ENCODE assay signal across 8 cellular contexts in the genomic region with DNA sequence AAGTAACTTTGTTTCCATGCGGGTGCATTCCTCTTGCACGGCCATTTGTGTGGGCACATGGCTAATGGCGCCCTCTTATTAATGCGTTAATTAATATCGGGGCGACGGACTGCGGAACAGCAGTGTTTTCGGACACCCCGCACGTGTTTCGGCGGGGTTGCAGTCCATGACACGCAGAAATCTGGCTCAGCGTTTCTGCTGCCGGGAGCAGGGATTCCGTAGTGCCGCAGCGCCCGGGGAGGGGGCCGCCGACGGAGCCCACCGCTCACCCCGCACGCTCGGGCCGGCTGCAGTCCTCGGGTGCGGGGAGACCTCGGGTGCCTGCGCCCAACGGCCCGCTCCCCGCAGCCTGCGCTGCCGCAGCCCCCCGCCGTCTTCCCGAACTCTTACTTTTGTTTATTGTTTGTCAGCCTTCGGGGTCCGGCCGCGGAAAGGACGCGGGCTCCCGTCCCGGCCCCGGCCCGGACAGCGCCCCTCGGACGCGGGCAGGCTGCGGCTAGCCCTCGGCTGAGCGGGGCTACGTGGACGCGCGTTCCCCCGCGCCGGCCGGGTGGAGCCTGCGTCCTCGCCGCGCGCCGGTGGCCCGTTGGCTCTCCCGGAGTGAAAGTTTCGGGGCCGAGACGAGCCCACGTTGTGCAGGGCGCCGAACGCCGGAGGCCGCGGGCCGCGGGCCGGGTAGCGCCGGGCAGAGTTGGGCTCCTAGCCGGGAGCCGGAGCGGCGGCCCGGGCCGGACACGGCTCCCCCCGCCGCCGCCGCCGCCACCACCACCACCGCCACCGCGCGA. TPM values are rescaled to one million over a fixed set of nuclear protein-coding genes. Genes with fewer than 3 reads are reported as not detected.
DNase-seq lines count a peak whose midpoint lies in the region; ATAC-seq, FAIRE-seq and TF ChIP-seq lines count a peak whose summit lies in the region.

No MANE protein-coding gene starts in this region.

- peak overlapping the region; percentile 79 for H3K9ac ChIP-seq in SK-N-SH
- peak overlapping the region; percentile 92 for H3K9ac ChIP-seq in keratinocyte (ENCODE audit: control insufficient read depth, extremely low read depth, insufficient read depth, low read length)
- peak overlapping the region; percentile 56 for H3K9ac ChIP-seq in smooth muscle cell (ENCODE audit: low read depth)

- TF ChIP-seq RAD21 in SK-N-SH (IDR thresholded peaks at IDR 0.05; ENCODE audit: low read length) = no peak

- DNase-seq in GM13977 (ENCODE audit: low spot score) = peak; percentile 41
- peak; percentile 81 for DNase-seq in SK-N-SH
- peak in 1 of 2 donors; percentile 19 for DNase-seq in cardiac fibroblast (ENCODE audit: low read depth in 2 of 2)
- no peak for DNase-seq in keratinocyte (ENCODE audit: low read depth, low spot score)
- no peak for DNase-seq in smooth muscle cell (lab: John Stamatoyannopoulos, UW; ENCODE audit: unreplicated experiment)
- DNase-seq in NCI-H1930 (lab: John Stamatoyannopoulos, UW) = no peak

- H3K27ac ChIP-seq in SK-N-SH (ENCODE audit: low read depth in 2 of 2, low read length in 1 of 2) (peak overlapping the region; percentile 29 to 91; a peak in 3 of 4 replicates), keratinocyte (ENCODE audit: control insufficient read depth, insufficient read depth, low read length) (peak overlapping the region; percentile 86), smooth muscle cell (ENCODE audit: low read depth) (no peak overlapping the region)

- H3K4me3 ChIP-seq in SK-N-SH (ENCODE audit: low read depth in 2 of 2, low read length in 1 of 2) (peak overlapping the region; percentile 72 to 91), cardiac fibroblast (replicated peaks in 1 of 2; ENCODE audit: low read depth in 2 of 2, low read length in 2 of 2) (peak overlapping the region; percentile 81 to 85), keratinocyte (ENCODE audit: control insufficient read depth in 2 of 3, extremely low read depth in 1 of 3, insufficient read depth in 2 of 3, low read depth in 1 of 3, low read length in 3 of 3) (peak overlapping the region; percentile 79 to 91 (median 84)), smooth muscle cell (peak overlapping the region; percentile 85)

- CTCF ChIA-PET in SK-N-SH (lab: Yijun Ruan, JAX) = interaction anchor here (2.0 kb wide), 1 partner anchor 1112 kb away, joined by 5 read pairs; no protein-coding TSS in a partner anchor

- H3K36me3 ChIP-seq in SK-N-SH (replicated peaks in 1 of 2; ENCODE audit: control insufficient read depth in 1 of 2, insufficient read depth in 2 of 2, low read length in 1 of 2) (peaks cover 3 to 4% of the 10 kb centered on the region in 2 experiments), keratinocyte (ENCODE audit: control insufficient read depth in 2 of 2, extremely low read depth in 1 of 2, insufficient read depth in 2 of 2, low read length in 2 of 2) (no peaks in the 10 kb centered on the region), smooth muscle cell (ENCODE audit: low read depth) (no peaks in the 10 kb centered on the region)

- no peaks in the 10 kb centered on the region for H3K9me1 ChIP-seq in keratinocyte (ENCODE audit: control insufficient read depth, extremely low read depth, insufficient read depth, low read length)

- POLR2A ChIA-PET in SK-N-SH (lab: Yijun Ruan, JAX) = no interaction called here

- H3K4me1 ChIP-seq in SK-N-SH (ENCODE audit: control insufficient read depth in 1 of 2, insufficient read depth in 2 of 2, low read depth in 1 of 2, low read length in 1 of 2) (peaks cover 36 to 37% of the 10 kb centered on the region in 2 experiments), keratinocyte (ENCODE audit: control insufficient read depth, extremely low read depth, insufficient read depth, low read length) (peaks cover 44% of the 10 kb centered on the region), smooth muscle cell (ENCODE audit: low read depth) (peaks cover 31% of the 10 kb centered on the region)

- dilution Hi-C loops in keratinocyte (cut with MboI; ENCODE audit: extremely low pct_ligation_motif_present, low sequenced_read_pairs) = no loop called here

- no peaks in the 10 kb centered on the region for H3K27me3 ChIP-seq in SK-N-SH (ENCODE audit: insufficient read depth)
- H3K27me3 ChIP-seq in keratinocyte (ENCODE audit: control insufficient read depth, extremely low read depth, insufficient read depth, low read length) = no peaks in the 10 kb centered on the region
- H3K27me3 ChIP-seq in smooth muscle cell (ENCODE audit: low read depth) = peaks cover 4% of the 10 kb centered on the region

- peak overlapping the region; percentile 73 for H3K4me2 ChIP-seq in SK-N-SH
- peak overlapping the region; percentile 93 for H3K4me2 ChIP-seq in keratinocyte (ENCODE audit: control insufficient read depth, extremely low read depth, insufficient read depth, low read depth, low read length)
- H3K4me2 ChIP-seq in smooth muscle cell = peak overlapping the region; percentile 94

- H4K20me1 ChIP-seq in SK-N-SH (ENCODE audit: insufficient read depth) (no peaks in the 10 kb centered on the region), keratinocyte (ENCODE audit: control insufficient read depth, extremely low read depth, insufficient read depth, low read length) (no peaks in the 10 kb centered on the region), smooth muscle cell (ENCODE audit: low read depth) (no peaks in the 10 kb centered on the region)

- H3K9me3 ChIP-seq in SK-N-SH = no peaks in the 10 kb centered on the region
- H3K9me3 ChIP-seq in keratinocyte (ENCODE audit: control insufficient read depth, low read depth, low read length) = no peaks in the 10 kb centered on the region
- no peaks in the 10 kb centered on the region for H3K9me3 ChIP-seq in smooth muscle cell (replicated peaks; ENCODE audit: low read depth)

- ATAC-seq in GM21515 (IDR thresholded peaks at IDR 0.05; ENCODE audit: unreplicated experiment) (no peak), GM21786 (IDR thresholded peaks at IDR 0.05; ENCODE audit: unreplicated experiment) (no peak)

- in situ Hi-C loops in GM13977 (cut with MboI; ENCODE audit: low pct_unique_long_range_greater_than_20kb, low sequenced_read_pairs, unreplicated experiment) = no loop called here

- H3K79me2 ChIP-seq in SK-N-SH (ENCODE audit: insufficient read depth) = peaks cover 38% of the 10 kb centered on the region
- peaks cover 47% of the 10 kb centered on the region for H3K79me2 ChIP-seq in keratinocyte (ENCODE audit: control insufficient read depth, insufficient read depth, low read length)
- H3K79me2 ChIP-seq in smooth muscle cell (ENCODE audit: low read depth) = peaks cover 30% of the 10 kb centered on the region

- WGBS in SK-N-SH (ENCODE audit: low lambda C conversion rate) = under 1% methylated on average over 25 of the region's 104 CpGs
- WGBS in smooth muscle cell (ENCODE audit: low lambda C conversion rate) = 1% methylated on average over 79 of the region's 104 CpGs

- no peak for FAIRE-seq in keratinocyte (lab: Jason Lieb, UNC)

- H2AFZ ChIP-seq in SK-N-SH (ENCODE audit: low read depth) (peak overlapping the region; percentile 79), keratinocyte (ENCODE audit: control insufficient read depth, low read length) (peak overlapping the region; percentile 60), smooth muscle cell (ENCODE audit: low read depth) (peak overlapping the region; percentile 96)

- TF ChIP-seq EP300 in SK-N-SH (IDR thresholded peaks at IDR 0.05; ENCODE audit: borderline replicate concordance in 1 of 2, low read depth in 1 of 2, low read length in 1 of 2) = no peak

- no peak for TF ChIP-seq CTCF in GM13977 (IDR thresholded peaks at IDR 0.05; ENCODE audit: extremely low read depth, insufficient read depth, missing control alignments)
- no peak for TF ChIP-seq CTCF in SK-N-SH (IDR thresholded peaks at IDR 0.05)
- no peak for TF ChIP-seq CTCF in cardiac fibroblast (IDR thresholded peaks at IDR 0.05; ENCODE audit: low read depth, low read length)
- TF ChIP-seq CTCF in keratinocyte (optimal IDR thresholded peaks at IDR 0.05 in 1 of 3, IDR thresholded peaks at IDR 0.05 in 1 of 3, conservative IDR thresholded peaks at IDR 0.05 in 1 of 3; ENCODE audit: extremely low read depth in 1 of 3, insufficient read depth in 2 of 3, low read length in 3 of 3) = no peak
- TF ChIP-seq CTCF in smooth muscle cell (IDR thresholded peaks at IDR 0.05; ENCODE audit: borderline replicate concordance, insufficient read depth, poor library complexity, severe bottlenecking) = no peak

- peaks cover 37% of the 10 kb centered on the region for H3F3A ChIP-seq in SK-N-SH (replicated peaks; ENCODE audit: insufficient read depth)
- peaks cover 30% of the 10 kb centered on the region for H3F3A ChIP-seq in smooth muscle cell (ENCODE audit: low read depth)

- H3K9me2 ChIP-seq in SK-N-SH = no peaks in the 10 kb centered on the region

TF ChIP-seq in SK-N-SH, 30 proteins besides CTCF, POLR2A, EP300 and RAD21 (continues in another document):
- peak; percentile 75 for TF ChIP-seq MXI1 (IDR thresholded peaks at IDR 0.05; ENCODE audit: low read depth, low read length)
- TF ChIP-seq, protein P1, sequence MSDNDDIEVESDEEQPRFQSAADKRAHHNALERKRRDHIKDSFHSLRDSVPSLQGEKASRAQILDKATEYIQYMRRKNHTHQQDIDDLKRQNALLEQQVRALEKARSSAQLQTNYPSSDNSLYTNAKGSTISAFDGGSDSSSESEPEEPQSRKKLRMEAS (IDR thresholded peaks at IDR 0.05; ENCODE audit: low read depth) = peak; percentile 72
- no peak for TF ChIP-seq CHD2 (IDR thresholded peaks at IDR 0.05; ENCODE audit: low read length, partially characterized antibody)
- no peak for TF ChIP-seq NRF1 (IDR thresholded peaks at IDR 0.05; ENCODE audit: low read depth, low read length)
- no peak for TF ChIP-seq GABPA (IDR thresholded peaks at IDR 0.05; ENCODE audit: low read depth)
- TF ChIP-seq NFIC (IDR thresholded peaks at IDR 0.05; ENCODE audit: borderline replicate concordance) = no peak

RNA-seq across cellular contexts. Expression of gene NFIA, which starts 0.8 kb away (rescaled TPM):
- 3.3 and 4.1 TPM in 2 replicates for polyA plus RNA-seq in SK-N-SH (2012; rRNA removed)
- polyA plus RNA-seq in SK-N-SH (2012; cell fraction: cytosol; rRNA removed) = 2.1 and 2.7 TPM in 2 replicates
- polyA plus RNA-seq in SK-N-SH (2012; cell fraction: nucleus; rRNA removed) = 1.6 and 3.1 TPM in 2 replicates
- 14.7 to 15.8 TPM (median 15.0 TPM) in 3 replicates for polyA plus RNA-seq in keratinocyte
- polyA plus RNA-seq in keratinocyte (2011; ENCODE audit: low read depth) = 11.6 TPM
- 10.3 and 14.9 TPM in 2 replicates for polyA plus RNA-seq in keratinocyte (2011; cell fraction: cytosol; rRNA removed)
- 15.1 and 17.0 TPM in 2 replicates for polyA plus RNA-seq in keratinocyte (2011; cell fraction: nucleus; rRNA removed)
- 9.8 and 10.0 TPM in 2 replicates for polyA plus RNA-seq in keratinocyte (2012; ENCODE audit: low replicate concordance)
- polyA minus RNA-seq in keratinocyte = 43.3 to 66.0 TPM (median 52.8 TPM) in 3 replicates
- polyA minus RNA-seq in keratinocyte (2011; cell fraction: cytosol; rRNA and poly(A)+ RNA removed) = 26.3 TPM
- 33.3 and 66.9 TPM in 2 replicates for polyA minus RNA-seq in keratinocyte (2011; cell fraction: nucleus; rRNA and poly(A)+ RNA removed)
- 5.4 and 6.2 TPM in 2 replicates for total RNA-seq in smooth muscle cell
- 5.0 and 7.6 TPM in 2 replicates for polyA plus RNA-seq in smooth muscle cell

Comparison
In these comparisons a context has a peak if more than half of its experiments do, and no peak if none do; other contexts are left out.
1. DNase-seq: peak in GM13977 (single experiment) and SK-N-SH (single experiment); none in keratinocyte (single experiment), smooth muscle cell (single experiment) and NCI-H1930 (0 of 2).
2. Peak in every context shown above with its lines, with median percentiles within 50 percentile points of each other: H2AFZ ChIP-seq, H3K4me2 ChIP-seq, H3K4me3 ChIP-seq and H3K9ac ChIP-seq.